In the genomic region with DNA sequence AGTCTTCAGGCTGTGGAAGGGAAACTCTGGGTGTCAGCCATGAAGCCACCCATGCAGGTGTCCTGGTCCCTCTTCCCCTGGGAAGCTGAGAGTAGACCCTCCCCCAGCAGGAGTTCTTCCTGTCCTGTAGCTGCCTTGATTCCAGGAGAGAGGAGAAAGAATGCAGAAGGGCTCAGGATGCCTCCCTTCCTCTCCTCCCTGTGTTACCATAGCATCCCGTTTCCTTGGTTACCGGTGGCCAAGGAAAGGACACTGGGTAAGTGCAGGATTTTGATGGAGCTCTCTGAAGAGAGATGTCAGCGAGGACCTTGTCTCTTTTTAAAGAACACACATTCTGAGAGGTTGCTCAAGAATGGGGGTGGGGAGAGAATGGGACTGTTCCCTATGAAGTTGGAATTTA, we compare ENCODE assay signal across 18 cellular contexts.
DNase-seq lines count a peak whose midpoint lies in the region; ATAC-seq lines count a peak whose summit lies in the region.
"Had no signal": no experiment of that assay in that cellular context is flagged by ENCODE, and none has a peak within 500 bp of the region (broad histone marks: within the 10 kb centered on the region; RNA-seq: fewer than 3 reads in every experiment).

No MANE protein-coding gene starts in this region.

- H3K36me3 Mint-ChIP-seq in activated naive CD4-positive, alpha-beta T cell treated with anti-CD3 and anti-CD28 coated beads, Interleukin-2, amount 50 U/mL, for 72 hours: no peaks in the 10 kb centered on the region
- H3K36me3 Mint-ChIP-seq: CD8-positive, alpha-beta memory T cell had no signal

- H3K9me3 Mint-ChIP-seq in activated naive CD4-positive, alpha-beta T cell treated with anti-CD3 and anti-CD28 coated beads, Interleukin-2, amount 50 U/mL, for 72 hours: peaks cover 3 to 5% of the 10 kb centered on the region in 2 donors

- H3K27ac Mint-ChIP-seq in activated naive CD4-positive, alpha-beta T cell treated with anti-CD3 and anti-CD28 coated beads, Interleukin-2, amount 50 U/mL, for 72 hours: no peak overlapping the region
- H3K27ac Mint-ChIP-seq: CD8-positive, alpha-beta memory T cell; HFFc6 had no signal

- in situ Hi-C loops in G401 (cut with HindIII; ENCODE audit: low sequenced_read_pairs): no loop called here

- DNase-seq in G401 (ENCODE audit: low spot score): peak; percentile 87
- peak; percentile 30 for DNase-seq in M059J (ENCODE audit: low read depth)
- DNase-seq in cerebellar cortex (ENCODE audit: low spot score): peak; percentile 82
- DNase-seq in left kidney (ENCODE audit: low read depth, low spot score): peak; percentile 50
- DNase-seq in stimulated activated CD4-positive, alpha-beta T cell treated with anti-CD3 and anti-CD28 coated beads, Interleukin-4, amount 100 ng/mL, for 1 hour: no peak
- no peak for DNase-seq in activated naive CD4-positive, alpha-beta T cell treated with anti-CD3 and anti-CD28 coated beads, Interleukin-2, amount 50 U/mL, for 72 hours (ENCODE audit: low spot score in 2 of 2)
- DNase-seq: Calu3; CD8-positive, alpha-beta memory T cell; DMS53; GF-D8; HFFc6; NCI-H1105; NCI-H2029 treated with DMSO at 0.1 percent for 48 hours; NCI-H2171 treated with DMSO at 0.1 percent for 48 hours; NCI-H774; Peyer's patch had no signal

- no peak for ATAC-seq in HG03025 (IDR thresholded peaks at IDR 0.05; ENCODE audit: low FRiP score, unreplicated experiment)
- no peak for ATAC-seq in activated naive CD4-positive, alpha-beta T cell treated with anti-CD3 and anti-CD28 coated beads, Interleukin-2, amount 50 U/mL, for 72 hours
- ATAC-seq: SK-N-SH treated with all-trans-retinoic acid at 6 μM for 48 hours had no signal

Comparison
In these comparisons a context has a peak if more than half of its experiments do, and no peak if none do; other contexts are left out.
1. DNase-seq: peak in G401 (single experiment), M059J (single experiment), cerebellar cortex (single experiment) and left kidney (single experiment); none in stimulated activated CD4-positive, alpha-beta T cell treated with anti-CD3 and anti-CD28 coated beads, Interleukin-4, amount 100 ng/mL, for 1 hour (single experiment) and activated naive CD4-positive, alpha-beta T cell treated with anti-CD3 and anti-CD28 coated beads, Interleukin-2, amount 50 U/mL, for 72 hours (0 of 2).